Comparison of ENCODE assay signal across 26 cellular contexts in the genomic region with DNA sequence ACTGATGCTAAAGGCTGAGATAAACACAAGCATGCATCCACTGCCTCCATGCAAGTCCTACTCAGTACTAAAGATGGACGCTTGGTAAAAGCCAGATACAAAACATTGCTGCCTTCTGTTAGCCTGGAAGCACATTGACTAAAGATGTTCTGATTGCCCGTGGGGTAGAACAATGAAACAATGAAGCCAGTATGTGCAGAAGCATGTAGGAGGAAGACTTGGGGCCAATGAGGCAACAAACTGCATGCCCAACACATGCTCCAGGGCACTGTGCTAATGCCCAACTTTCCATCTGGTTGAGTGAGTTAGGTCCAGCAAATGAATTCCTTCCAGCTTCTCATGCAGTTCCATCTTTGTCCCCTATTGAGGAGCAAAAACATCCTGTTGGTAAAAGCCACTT.
"Had no signal": no experiment of that assay in that cellular context is flagged by ENCODE, and none has a peak within 500 bp of the region (broad histone marks: within the 10 kb centered on the region; RNA-seq: fewer than 3 reads in every experiment).

No MANE protein-coding gene starts in this region.

- H3K9me3 Mint-ChIP-seq: activated CD4-positive, alpha-beta memory T cell treated with anti-CD3 and anti-CD28 coated beads for 36 hours; activated naive CD4-positive, alpha-beta T cell treated with anti-CD3 and anti-CD28 coated beads, Interleukin-2, amount 50 U/mL, for 72 hours; activated T-cell treated with anti-CD3 and anti-CD28 coated beads, Interleukin-2, amount 50 U/mL, for 4 hours; brain; central memory CD8-positive, alpha-beta T cell; T-helper 1 cell treated with Interleukin-12 subunit alpha and Interleukin-12 subunit beta and Interleukin-4 antibody, amounts not matched to agents 30 μg/mL and 1 μg/mL, for 36 hours had no signal

- H3K36me3 Mint-ChIP-seq: activated CD4-positive, alpha-beta memory T cell treated with anti-CD3 and anti-CD28 coated beads for 36 hours; activated naive CD4-positive, alpha-beta T cell treated with anti-CD3 and anti-CD28 coated beads, Interleukin-2, amount 50 U/mL, for 72 hours; brain had no signal

- DNase-seq: activated CD4-positive, alpha-beta memory T cell treated with anti-CD3 and anti-CD28 coated beads for 36 hours; activated CD4-positive, alpha-beta T cell treated with anti-CD3 and anti-CD28 coated beads for 48 hours; activated CD4-positive, CD25-positive, alpha-beta regulatory T cell treated with anti-CD3 and anti-CD28 coated beads, Interleukin-2, amount 50 U/mL, for 72 hours; activated CD8-positive, alpha-beta memory T cell treated with anti-CD3 and anti-CD28 coated beads for 24 hours; activated effector memory CD4-positive, alpha-beta T cell treated with anti-CD3 and anti-CD28 coated beads, Interleukin-2, amount 50 U/mL, for 16 hours; activated naive CD4-positive, alpha-beta T cell treated with Interleukin-2 at 50 U/mL for 16 hours; activated T-cell treated with anti-CD3 and anti-CD28 coated beads, Interleukin-2, amount 50 U/mL, for 4 hours; Kasumi-1; KBM-7; NCI-H1092; NCI-H1417; NCI-H1930; NCI-H2171; NCI-H226; NCI-H526 treated with DMSO at 0.1 percent for 48 hours; NK-92 treated with Interleukin-12 subunit alpha and Interleukin-12 subunit beta, amount 100 ng/mL, for 24 hours; OCI-M1; Right ventricle myocardium superior; SJCRH30; SW 1271 had no signal

- H3K4me1 Mint-ChIP-seq: central memory CD8-positive, alpha-beta T cell had no signal

- H3K27ac Mint-ChIP-seq: activated CD4-positive, alpha-beta memory T cell treated with anti-CD3 and anti-CD28 coated beads for 36 hours; activated naive CD4-positive, alpha-beta T cell treated with anti-CD3 and anti-CD28 coated beads, Interleukin-2, amount 50 U/mL, for 72 hours; brain; T-helper 1 cell treated with Interleukin-12 subunit alpha and Interleukin-12 subunit beta and Interleukin-4 antibody, amounts not matched to agents 30 μg/mL and 1 μg/mL, for 36 hours had no signal

- ATAC-seq: activated naive CD4-positive, alpha-beta T cell treated with anti-CD3 and anti-CD28 coated beads, Interleukin-2, amount 50 U/mL, for 72 hours; activated T-cell treated with anti-CD3 and anti-CD28 coated beads, Interleukin-2, amount 50 U/mL, for 4 hours; Panc1; SK-N-SH treated with all-trans-retinoic acid at 6 μM for 48 hours had no signal

- H3K4me3 Mint-ChIP-seq: activated CD4-positive, alpha-beta memory T cell treated with anti-CD3 and anti-CD28 coated beads for 36 hours; activated T-cell treated with anti-CD3 and anti-CD28 coated beads, Interleukin-2, amount 50 U/mL, for 4 hours; brain; central memory CD8-positive, alpha-beta T cell; T-helper 1 cell treated with Interleukin-12 subunit alpha and Interleukin-12 subunit beta and Interleukin-4 antibody, amounts not matched to agents 30 μg/mL and 1 μg/mL, for 36 hours had no signal
